ENCODE assay signal across 8 cellular contexts in the genomic region with DNA sequence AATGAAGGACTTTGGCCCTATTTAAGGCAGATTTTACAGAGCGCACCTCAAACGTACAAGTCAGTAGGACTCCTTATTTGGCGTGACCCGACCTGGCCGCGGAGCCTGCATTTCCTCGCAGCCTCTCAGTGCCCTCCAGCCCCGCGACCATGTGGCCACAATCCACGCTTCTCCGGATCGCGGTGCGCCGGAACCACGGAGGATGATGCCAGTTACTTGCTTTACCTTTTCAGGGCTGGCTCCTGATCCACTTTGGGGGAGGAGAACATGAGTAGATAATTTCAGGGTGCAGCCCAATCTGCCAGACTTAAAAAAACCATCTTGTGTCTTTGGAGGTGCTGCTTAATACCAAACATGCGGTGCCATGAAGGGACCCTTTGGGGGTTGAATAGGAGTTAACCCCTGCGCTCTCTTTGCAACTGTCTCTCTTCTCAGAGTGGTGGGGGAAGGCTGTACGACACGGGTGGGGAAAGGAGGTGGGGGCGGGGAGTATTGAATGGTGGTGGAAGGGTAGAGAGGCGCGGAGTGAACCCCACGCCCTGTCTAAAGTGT. TPM values are rescaled to one million over a fixed set of nuclear protein-coding genes. Genes with fewer than 3 reads are reported as not detected.
DNase-seq lines count a peak whose midpoint lies in the region; ATAC-seq and TF ChIP-seq lines count a peak whose summit lies in the region.

No MANE protein-coding gene starts in this region.

- peaks cover 21% of the 10 kb centered on the region for H3K4me1 Mint-ChIP-seq in activated CD8-positive, alpha-beta T cell treated with anti-CD3 and anti-CD28 coated beads for 36 hours (ENCODE audit: low read depth)

- no peak for DNase-seq in HFF-Myc (ENCODE audit: extremely low read depth, low read depth)
- DNase-seq in activated CD8-positive, alpha-beta T cell treated with anti-CD3 and anti-CD28 coated beads for 36 hours, result peak; percentile 49
- DNase-seq in fibroblast of the aortic adventitia (ENCODE audit: low read depth), result no peak
- DNase-seq in cerebellar nuclear complex (lab: John Stamatoyannopoulos, UW), result no peak
- no peak for DNase-seq in NCI-H345 (lab: John Stamatoyannopoulos, UW)
- DNase-seq in inferior parietal cortex (ENCODE audit: extremely low spot score), result no peak
- no peak for DNase-seq in NCI-H82 (lab: John Stamatoyannopoulos, UW)

- peaks cover 3% of the 10 kb centered on the region for H3K4me1 ChIP-seq in parathyroid adenoma

- H3K4me3 Mint-ChIP-seq in activated CD8-positive, alpha-beta T cell treated with anti-CD3 and anti-CD28 coated beads for 36 hours, result peak overlapping the region; percentile 83

- H3K4me3 ChIP-seq in HFF-Myc (replicated peaks; ENCODE audit: low read depth, low read length) (peak overlapping the region; percentile 53), fibroblast of the aortic adventitia (ENCODE audit: low read depth, low read length) (peak overlapping the region; percentile 81), parathyroid adenoma (ENCODE audit: low read depth, low read length) (peak overlapping the region; percentile 46)

- no peaks in the 10 kb centered on the region for H3K36me3 Mint-ChIP-seq in activated CD8-positive, alpha-beta T cell treated with anti-CD3 and anti-CD28 coated beads for 36 hours (ENCODE audit: low read depth)

- no peak overlapping the region for H3K27ac ChIP-seq in parathyroid adenoma

- no peak overlapping the region for H2AFZ ChIP-seq in parathyroid adenoma

- H3K9ac ChIP-seq in parathyroid adenoma, result no peak overlapping the region

- TF ChIP-seq CTCF in HFF-Myc (IDR thresholded peaks at IDR 0.05; ENCODE audit: low read depth, low read length, missing control alignments), result no peak
- no peak for TF ChIP-seq CTCF in activated CD8-positive, alpha-beta T cell treated with anti-CD3 and anti-CD28 coated beads for 36 hours (IDR thresholded peaks at IDR 0.05)
- TF ChIP-seq CTCF in fibroblast of the aortic adventitia (IDR thresholded peaks at IDR 0.05; ENCODE audit: insufficient read depth, low read length), result no peak
- no peak for TF ChIP-seq CTCF in parathyroid adenoma (IDR thresholded peaks at IDR 0.05)

- peaks cover 2% of the 10 kb centered on the region for H3K27me3 Mint-ChIP-seq in activated CD8-positive, alpha-beta T cell treated with anti-CD3 and anti-CD28 coated beads for 36 hours

- no peaks in the 10 kb centered on the region for H3K36me3 ChIP-seq in parathyroid adenoma (ENCODE audit: control insufficient read depth, insufficient read depth, low read length)

- no peaks in the 10 kb centered on the region for H3K9me3 ChIP-seq in parathyroid adenoma (ENCODE audit: control insufficient read depth, low read length)

- no peaks in the 10 kb centered on the region for H3K27me3 ChIP-seq in parathyroid adenoma (ENCODE audit: control insufficient read depth, insufficient read depth, low read length)

- no peaks in the 10 kb centered on the region for H3K79me2 ChIP-seq in parathyroid adenoma

- POLR2A ChIA-PET in activated CD8-positive, alpha-beta T cell treated with anti-CD3 and anti-CD28 coated beads for 36 hours (lab: Charles Lee), result interaction anchor here (1.1 to 2.6 kb wide), 6 partner anchors 11 to 321 kb away, joined by 3 to 82 read pairs (median 6); partner anchors contain the start of genes ARHGAP19 and FRAT2

- H3K27ac Mint-ChIP-seq in activated CD8-positive, alpha-beta T cell treated with anti-CD3 and anti-CD28 coated beads for 36 hours, result peak overlapping the region; percentile 82

- no peaks in the 10 kb centered on the region for H3K9me3 Mint-ChIP-seq in activated CD8-positive, alpha-beta T cell treated with anti-CD3 and anti-CD28 coated beads for 36 hours

- CTCF ChIA-PET in activated CD8-positive, alpha-beta T cell treated with anti-CD3 and anti-CD28 coated beads for 36 hours (lab: Charles Lee), result interaction anchor here (1.1 to 3.5 kb wide), 6 partner anchors 11 to 283 kb away, joined by 3 to 38 read pairs (median 10); partner anchors contain the start of gene FRAT2

- ATAC-seq in activated CD8-positive, alpha-beta T cell treated with anti-CD3 and anti-CD28 coated beads for 36 hours, result peak; percentile 15

- H3K4me2 ChIP-seq in parathyroid adenoma (ENCODE audit: low read length), result peak overlapping the region; percentile 82

- intact Hi-C loops in activated CD8-positive, alpha-beta T cell treated with anti-CD3 and anti-CD28 coated beads for 36 hours (cut with micrococcal nuclease), result no loop called here

RNA-seq across cellular contexts. Expression of gene FRAT1, which starts 1.5 kb away (rescaled TPM):
- 1 to 10 TPM; 3.0 to 3.2 TPM for total RNA-seq in activated CD8-positive, alpha-beta T cell treated with anti-CD3 and anti-CD28 coated beads for 36 hours
- total RNA-seq in fibroblast of the aortic adventitia (ENCODE audit: low replicate concordance), result 1.5 and 5.6 TPM in 2 replicates

RNA-seq across cellular contexts. Expression of gene FRAT2, which starts 14.0 kb away (rescaled TPM):
- 1 to 10 TPM; 5.6 to 6.4 TPM for total RNA-seq in activated CD8-positive, alpha-beta T cell treated with anti-CD3 and anti-CD28 coated beads for 36 hours
- 5.2 and 6.8 TPM in 2 replicates for total RNA-seq in fibroblast of the aortic adventitia (ENCODE audit: low replicate concordance)

RNA-seq across cellular contexts. Expression of gene ARHGAP19, which starts 28.1 kb away (rescaled TPM):
- total RNA-seq in activated CD8-positive, alpha-beta T cell treated with anti-CD3 and anti-CD28 coated beads for 36 hours, result 10 to 100 TPM; 42.3 to 53.2 TPM
- total RNA-seq in fibroblast of the aortic adventitia (ENCODE audit: low replicate concordance), result 9.8 and 10.8 TPM in 2 replicates
